ENCODE assay signal across 34 cellular contexts in genomic region chr16:82788225-82788624, GRCh38.
"Had no signal": no experiment of that assay in that cellular context is flagged by ENCODE, and none has a peak within 500 bp of the region (broad histone marks: within the 10 kb centered on the region; RNA-seq: fewer than 3 reads in every experiment).

No MANE protein-coding gene starts in this region.

- H3K9ac ChIP-seq: KMS-11 had no signal

- H3K27ac ChIP-seq: KMS-11 had no signal

- H3K27me3 ChIP-seq: MG63 had no signal

- H3K9me3 ChIP-seq: MG63 had no signal

- H3K4me3 ChIP-seq: MG63 had no signal

- H3K4me2 ChIP-seq: KMS-11 had no signal

- DNase-seq: Karpas-422, Kasumi-1, MG63, MM.1S, MV-4-11, NCI-H1048, NCI-H1105, NCI-H1105 treated with DMSO at 0.1 percent for 48 hours, NCI-H1417, NCI-H1417 treated with DMSO at 0.1 percent for 48 hours, NCI-H1436, NCI-H1436 treated with DMSO at 0.1 percent for 48 hours, NCI-H146, NCI-H1694, NCI-H1694 treated with DMSO at 0.1 percent for 48 hours, NCI-H187, NCI-H187 treated with DMSO at 0.1 percent for 48 hours, NCI-H1930, NCI-H2029, NCI-H2029 treated with DMSO at 0.1 percent for 48 hours, NCI-H2081, NCI-H2081 treated with DMSO at 0.1 percent for 48 hours, NCI-H2107, NCI-H2171, NCI-H2171 treated with DMSO at 0.1 percent for 48 hours, NCI-H2227 treated with DMSO at 0.1 percent for 48 hours, NCI-H226, NCI-H345, NCI-H446, NCI-H446 treated with DMSO at 0.1 percent for 48 hours, NCI-H510A, NCI-H510A treated with DMSO at 0.1 percent for 48 hours, NCI-H524 had no signal

- H3K36me3 ChIP-seq: MG63 had no signal
